Comparison of ENCODE assay signal across 12 cellular contexts in genomic region chr7:7554021-7554432, GRCh38. TPM values are rescaled to one million over a fixed set of nuclear protein-coding genes. Genes with fewer than 3 reads are reported as not detected.
DNase-seq lines count a peak whose midpoint lies in the region; ATAC-seq, FAIRE-seq and TF ChIP-seq lines count a peak whose summit lies in the region.
"Had no signal": no experiment of that assay in that cellular context is flagged by ENCODE, and none has a peak within 500 bp of the region (broad histone marks: within the 10 kb centered on the region; RNA-seq: fewer than 3 reads in every experiment).

No MANE protein-coding gene starts in this region.

- FAIRE-seq in HTR-8/SVneo (lab: Jason Lieb, UNC), result peak; percentile 51

- peaks cover 16% of the 10 kb centered on the region for H3K36me3 Mint-ChIP-seq in natural killer cell

- H3K27ac ChIP-seq in SK-N-MC, result no peak overlapping the region
- H3K27ac ChIP-seq: C4-2B had no signal

- H3K9me3 ChIP-seq in SK-N-MC (ENCODE audit: low read depth, low read length), result no peaks in the 10 kb centered on the region

- H3K4me3 Mint-ChIP-seq in natural killer cell, result no peak overlapping the region

- peaks cover 0 to 4% of the 10 kb centered on the region in 2 donors for H3K27me3 Mint-ChIP-seq in natural killer cell (ENCODE audit: low read depth in 2 of 2)

- no peak overlapping the region for H3K9ac ChIP-seq in SK-N-MC (ENCODE audit: insufficient read length)

- no peak overlapping the region for H3K4me3 ChIP-seq in SK-N-MC

- no peak for ATAC-seq in natural killer cell

- no peaks in the 10 kb centered on the region for H3K4me1 Mint-ChIP-seq in natural killer cell

- TF ChIP-seq CTCF in natural killer cell (IDR thresholded peaks at IDR 0.05), result no peak

- no peak overlapping the region for H3K27ac Mint-ChIP-seq in natural killer cell

- DNase-seq in AG08395 (ENCODE audit: low spot score) (peak; percentile 78), HTR-8/SVneo (ENCODE audit: insufficient read length, low spot score) (no peak), SK-N-MC (ENCODE audit: low read depth, low spot score) (peak; percentile 12), glomerular visceral epithelial cell (ENCODE audit: extremely low spot score) (peak; percentile 30), NCI-H510A (lab: John Stamatoyannopoulos, UW) (no peak), natural killer cell (no peak), iPS-NIHi7 (ENCODE audit: extremely low spot score) (no peak), cerebellum (ENCODE audit: low spot score) (no peak)
- DNase-seq: activated effector memory CD4-positive, alpha-beta T cell treated with Interleukin-2 at 50 U/mL for 16 hours; GOT3; stimulated activated CD4-positive, alpha-beta T cell treated with anti-CD3 and anti-CD28 coated beads, Interleukin-12 subunit alpha, Interleukin-12 subunit beta, amount 100 ng/mL, for 4 hours had no signal

- peaks cover 0 to 9% of the 10 kb centered on the region in 2 donors for H3K9me3 Mint-ChIP-seq in natural killer cell

- intact Hi-C loops in natural killer cell (cut with micrococcal nuclease), result no loop called here

- H3K36me3 ChIP-seq in SK-N-MC (ENCODE audit: insufficient read depth, low read length), result no peaks in the 10 kb centered on the region

RNA-seq across cellular contexts. Expression of gene MIOS, which starts 12.7 kb away (rescaled TPM):
- total RNA-seq in natural killer cell (10 to 100 TPM; 23.5 to 30.9 (median 28.9) TPM), cerebellum (57.0 TPM)

RNA-seq across cellular contexts. Expression of gene COL28A1, which starts 18.4 kb away (rescaled TPM):
- total RNA-seq in natural killer cell (under 1 TPM; 0.28 to 0.84 (median 0.45) TPM), cerebellum (6.2 TPM)

Comparison
In these comparisons a context has a peak if more than half of its experiments do, and no peak if none do; other contexts are left out.
1. DNase-seq: peak in AG08395 (single experiment), SK-N-MC (single experiment) and glomerular visceral epithelial cell (single experiment); none in HTR-8/SVneo (single experiment), NCI-H510A (single experiment), natural killer cell (single experiment), iPS-NIHi7 (single experiment) and cerebellum (single experiment).